Comparison of ENCODE assay signal across 20 cellular contexts in genomic region chr6:147695819-147696218, GRCh38.
"Had no signal": no experiment of that assay in that cellular context is flagged by ENCODE, and none has a peak within 500 bp of the region (broad histone marks: within the 10 kb centered on the region; RNA-seq: fewer than 3 reads in every experiment).

No MANE protein-coding gene starts in this region.

- H3K4me1 Mint-ChIP-seq: naive thymus-derived CD8-positive, alpha-beta T cell had no signal

- H3K4me1 ChIP-seq: colonic mucosa, gastroesophageal sphincter, transverse colon had no signal

- DNase-seq: colonic mucosa; dermis blood vessel endothelial cell; glutamatergic neuron; left colon; naive thymus-derived CD8-positive, alpha-beta T cell; spleen; stimulated activated CD4-positive, alpha-beta T cell treated with anti-CD3 and anti-CD28 coated beads, Interleukin-15, amount 100 ng/mL, for 24 hours; stimulated activated CD4-positive, alpha-beta T cell treated with anti-CD3 and anti-CD28 coated beads, Interleukin-2, amount 100 ng/mL, for 24 hours; stimulated activated CD4-positive, alpha-beta T cell treated with anti-CD3 and anti-CD28 coated beads, Interleukin-4, amount 100 ng/mL, for 4 hours; stimulated activated naive CD4-positive, alpha-beta T cell; stomach; substantia nigra; transverse colon had no signal

- H3K27ac ChIP-seq: colonic mucosa, gastroesophageal sphincter, neutrophil, spleen, stomach, thoracic aorta, transverse colon had no signal

- H3K27me3 ChIP-seq: colonic mucosa, gastroesophageal sphincter, neutrophil, spleen, stomach, transverse colon had no signal

- H3K4me3 Mint-ChIP-seq: naive thymus-derived CD8-positive, alpha-beta T cell had no signal

- H3K4me3 ChIP-seq: colonic mucosa, gastroesophageal sphincter, spleen, stomach, thoracic aorta, transverse colon had no signal

- H3K36me3 ChIP-seq: colonic mucosa, gastroesophageal sphincter, neutrophil, spleen, stomach, thoracic aorta, transverse colon had no signal

- H3K9me3 ChIP-seq: colonic mucosa, gastroesophageal sphincter, neutrophil, spleen, stomach, thoracic aorta, transverse colon had no signal

- FAIRE-seq: endothelial cell of umbilical vein, keratinocyte had no signal

- H3K27ac Mint-ChIP-seq: naive thymus-derived CD8-positive, alpha-beta T cell had no signal

- H3K9me3 Mint-ChIP-seq: naive thymus-derived CD8-positive, alpha-beta T cell had no signal

- H3K36me3 Mint-ChIP-seq: naive thymus-derived CD8-positive, alpha-beta T cell had no signal

- ATAC-seq: esophagus mucosa; gastroesophageal sphincter; left colon; naive thymus-derived CD8-positive, alpha-beta T cell; sciatic nerve had no signal
